In the genomic region with DNA sequence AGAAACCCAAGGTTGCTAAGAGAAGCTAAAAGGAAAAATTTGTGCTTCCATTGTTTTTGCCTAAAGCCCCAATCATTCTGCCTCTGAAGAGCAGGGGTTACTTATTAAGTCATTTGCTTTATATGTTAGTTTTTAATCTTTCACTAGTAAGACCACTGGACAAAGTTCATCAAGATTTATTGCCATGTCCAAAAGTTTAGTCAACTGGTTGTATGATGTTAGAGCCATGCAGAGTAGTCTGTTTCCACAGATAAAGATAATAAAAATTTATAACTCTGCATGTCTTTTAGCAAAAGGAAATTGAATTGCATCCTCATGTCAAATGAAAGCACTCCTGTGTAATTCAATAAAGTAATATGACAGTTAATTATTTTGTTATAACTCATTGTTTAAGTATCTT, we compare ENCODE assay signal across 27 cellular contexts.
DNase-seq lines count a peak whose midpoint lies in the region; FAIRE-seq and TF ChIP-seq lines count a peak whose summit lies in the region.
"Had no signal": no experiment of that assay in that cellular context is flagged by ENCODE, and none has a peak within 500 bp of the region (broad histone marks: within the 10 kb centered on the region; RNA-seq: fewer than 3 reads in every experiment).

No MANE protein-coding gene starts in this region.

- H3K9me2 ChIP-seq in hepatocyte (replicated peaks; ENCODE audit: insufficient read depth): no peaks in the 10 kb centered on the region

- H4K8ac ChIP-seq in neuronal stem cell (ENCODE audit: low read depth, low read length): no peak overlapping the region

- no peaks in the 10 kb centered on the region for H3K27me3 ChIP-seq in hepatocyte
- H3K27me3 ChIP-seq in small intestine (ENCODE audit: control insufficient read depth in 2 of 2, insufficient read depth in 2 of 2, low read length in 2 of 2): no peaks in the 10 kb centered on the region
- H3K27me3 ChIP-seq in endodermal cell (ENCODE audit: control insufficient read depth, insufficient read depth, low read length, poor library complexity, severe bottlenecking): no peaks in the 10 kb centered on the region
- no peaks in the 10 kb centered on the region for H3K27me3 ChIP-seq in neuronal stem cell (ENCODE audit: control insufficient read depth in 3 of 3, insufficient read depth in 3 of 3, low read depth in 1 of 3, low read length in 3 of 3)
- H3K27me3 ChIP-seq: BE2C, BLaER1 had no signal

- H3K9ac ChIP-seq in endodermal cell (ENCODE audit: extremely low read depth, low read length, poor library complexity, severe bottlenecking) (no peak overlapping the region), neuronal stem cell (ENCODE audit: low read depth, low read length, poor library complexity) (no peak overlapping the region)
- H3K9ac ChIP-seq: BLaER1 had no signal

- H3K4ac ChIP-seq in neuronal stem cell (ENCODE audit: low read length): no peak overlapping the region

- H3K4me3 ChIP-seq in hepatocyte (no peak overlapping the region), small intestine (ENCODE audit: low read depth in 1 of 2, low read length in 2 of 2) (no peak overlapping the region), endodermal cell (ENCODE audit: low read length) (no peak overlapping the region), neuronal stem cell (ENCODE audit: low read length in 2 of 2) (no peak overlapping the region)
- H3K4me3 ChIP-seq: BLaER1 had no signal

- H2BK15ac ChIP-seq in neuronal stem cell (ENCODE audit: low read length): no peak overlapping the region

- H3K9me3 Mint-ChIP-seq in nephron (no peaks in the 10 kb centered on the region), endodermal cell (no peaks in the 10 kb centered on the region)
- H3K9me3 Mint-ChIP-seq: CD4-positive, alpha-beta memory T cell had no signal

- H3K4me1 ChIP-seq in hepatocyte (ENCODE audit: insufficient read depth): no peaks in the 10 kb centered on the region
- peaks cover 2 to 5% of the 10 kb centered on the region in 2 donors for H3K4me1 ChIP-seq in small intestine (ENCODE audit: control insufficient read depth in 2 of 2, insufficient read depth in 1 of 2, low read depth in 1 of 2, low read length in 1 of 2)
- H3K4me1 ChIP-seq in endodermal cell (ENCODE audit: control insufficient read depth, insufficient read depth, low read length): no peaks in the 10 kb centered on the region
- no peaks in the 10 kb centered on the region for H3K4me1 ChIP-seq in neuronal stem cell (ENCODE audit: control insufficient read depth in 2 of 2, insufficient read depth in 1 of 2, low read depth in 1 of 2, low read length in 2 of 2)
- H3K4me1 ChIP-seq: BE2C had no signal

- peaks cover 4% of the 10 kb centered on the region for H3K27me3 Mint-ChIP-seq in nephron (ENCODE audit: low read depth)
- H3K27me3 Mint-ChIP-seq in endodermal cell (ENCODE audit: insufficient read depth): peaks cover 3% of the 10 kb centered on the region
- H3K27me3 Mint-ChIP-seq: CD4-positive, CD25-positive, alpha-beta regulatory T cell had no signal

- no peak overlapping the region for H2BK12ac ChIP-seq in neuronal stem cell (ENCODE audit: low read length)

- H3K4me3 Mint-ChIP-seq in nephron: no peak overlapping the region
- H3K4me3 Mint-ChIP-seq in endodermal cell: no peak overlapping the region
- H3K4me3 Mint-ChIP-seq: CD14-positive monocyte; CD4-positive, alpha-beta memory T cell; CD4-positive, CD25-positive, alpha-beta regulatory T cell; CD8-positive, alpha-beta memory T cell had no signal

- H3K14ac ChIP-seq in neuronal stem cell (ENCODE audit: low read length): no peak overlapping the region

- no peak overlapping the region for H2BK120ac ChIP-seq in neuronal stem cell (ENCODE audit: low read depth, low read length)

- peak overlapping the region; percentile 39 for H3K4me2 ChIP-seq in hepatocyte
- H3K4me2 ChIP-seq in neuronal stem cell (ENCODE audit: insufficient read depth, low read length, poor library complexity, severe bottlenecking): no peak overlapping the region
- H3K4me2 ChIP-seq: BLaER1 had no signal

- no peaks in the 10 kb centered on the region for H3K36me3 ChIP-seq in hepatocyte (replicated peaks; ENCODE audit: insufficient read depth, low read depth)
- H3K36me3 ChIP-seq in small intestine (ENCODE audit: control insufficient read depth in 2 of 2, insufficient read depth in 2 of 2, low read length in 2 of 2): no peaks in the 10 kb centered on the region
- no peaks in the 10 kb centered on the region for H3K36me3 ChIP-seq in endodermal cell (ENCODE audit: control insufficient read depth, insufficient read depth, low read length)
- no peaks in the 10 kb centered on the region for H3K36me3 ChIP-seq in neuronal stem cell (replicated peaks in 1 of 2; ENCODE audit: control insufficient read depth in 2 of 2, insufficient read depth in 2 of 2, low read length in 2 of 2)
- H3K36me3 ChIP-seq: BE2C, BLaER1 had no signal

- H3K18ac ChIP-seq in neuronal stem cell (ENCODE audit: low read length): no peak overlapping the region

- peak overlapping the region; percentile 68 for H3K27ac ChIP-seq in hepatocyte
- H3K27ac ChIP-seq in small intestine (ENCODE audit: low read depth in 1 of 2, low read length in 1 of 2): peak overlapping the region in 1 of 2 donors; percentile 16
- no peak overlapping the region for H3K27ac ChIP-seq in endodermal cell (ENCODE audit: low read depth, low read length)
- H3K27ac ChIP-seq in neuronal stem cell (replicated peaks; ENCODE audit: low read length): no peak overlapping the region
- H3K27ac ChIP-seq: BLaER1 had no signal

- no peaks in the 10 kb centered on the region for H3K79me1 ChIP-seq in neuronal stem cell (ENCODE audit: low read depth, low read length)

- no peak overlapping the region for H2AK5ac ChIP-seq in neuronal stem cell (ENCODE audit: low read depth, low read length)

- no peak overlapping the region for H3K23ac ChIP-seq in neuronal stem cell (ENCODE audit: low read depth, low read length, poor library complexity)

- H3K4me1 Mint-ChIP-seq in nephron (peaks cover 8% of the 10 kb centered on the region), endodermal cell (no peaks in the 10 kb centered on the region)
- H3K4me1 Mint-ChIP-seq: CD14-positive monocyte; CD4-positive, alpha-beta memory T cell; CD4-positive, CD25-positive, alpha-beta regulatory T cell; CD8-positive, alpha-beta memory T cell had no signal

- no peak overlapping the region for H4K91ac ChIP-seq in neuronal stem cell (ENCODE audit: low read depth, low read length, poor library complexity)

- no peak for DNase-seq in hepatocyte (ENCODE audit: low spot score)
- peak; percentile 56 for DNase-seq in left kidney (ENCODE audit: low read depth, low spot score)
- peak; percentile 65 for DNase-seq in small intestine
- no peak for DNase-seq in endodermal cell
- no peak for DNase-seq in T1000 (lab: John Stamatoyannopoulos, UW)
- no peak for DNase-seq in neuronal stem cell (ENCODE audit: low spot score)
- DNase-seq in activated CD4-positive, alpha-beta T cell treated with anti-CD3 and anti-CD28 coated beads, Interleukin-2, amount 50 U/mL, for 1 hour: no peak
- DNase-seq: 8988T; ACHN; BE2C; C1 segment of cervical spinal cord; CD4-positive, alpha-beta memory T cell; CD4-positive, CD25-positive, alpha-beta regulatory T cell; CD8-positive, alpha-beta memory T cell; COR-L47; DMS 273 treated with DMSO at 0.1 percent for 48 hours; DMS153; DMS53; DMS79 treated with DMSO at 0.1 percent for 48 hours; GF-D8 had no signal

- H3K36me3 Mint-ChIP-seq in nephron (ENCODE audit: low read depth) (no peaks in the 10 kb centered on the region), endodermal cell (ENCODE audit: low read depth) (no peaks in the 10 kb centered on the region)
- H3K36me3 Mint-ChIP-seq: CD14-positive monocyte; CD4-positive, alpha-beta memory T cell; CD4-positive, CD25-positive, alpha-beta regulatory T cell; CD8-positive, alpha-beta memory T cell had no signal

- H3K79me2 ChIP-seq in hepatocyte: no peaks in the 10 kb centered on the region

- no peak for FAIRE-seq in small intestine (lab: Jason Lieb, UNC)
- FAIRE-seq: A204.1, G401.6, GM12891, GM19239 had no signal

- TF ChIP-seq CTCF in hepatocyte (IDR thresholded peaks at IDR 0.05; ENCODE audit: poor library complexity) (no peak), nephron (IDR thresholded peaks at IDR 0.05; ENCODE audit: unreplicated experiment in 3 of 3) (no peak), endodermal cell (conservative IDR thresholded peaks at IDR 0.05) (no peak)

- peak overlapping the region in 2 of 3 experiments; percentile 70 to 81 for H3K27ac Mint-ChIP-seq in nephron
- H3K27ac Mint-ChIP-seq in endodermal cell: no peak overlapping the region
- H3K27ac Mint-ChIP-seq: CD14-positive monocyte; CD4-positive, alpha-beta memory T cell; CD4-positive, CD25-positive, alpha-beta regulatory T cell; CD8-positive, alpha-beta memory T cell had no signal

- no peak overlapping the region for H2AFZ ChIP-seq in hepatocyte
- H2AFZ ChIP-seq in neuronal stem cell (ENCODE audit: low read length): no peak overlapping the region

- H4K20me1 ChIP-seq in hepatocyte (ENCODE audit: insufficient read depth, poor library complexity, severe bottlenecking): no peaks in the 10 kb centered on the region
- H4K20me1 ChIP-seq: BLaER1 had no signal

- H3K9me3 ChIP-seq in hepatocyte (ENCODE audit: low read depth): no peaks in the 10 kb centered on the region
- H3K9me3 ChIP-seq in small intestine (ENCODE audit: control insufficient read depth, low read depth): no peaks in the 10 kb centered on the region
- H3K9me3 ChIP-seq in endodermal cell (ENCODE audit: control insufficient read depth, low read length): no peaks in the 10 kb centered on the region
- H3K9me3 ChIP-seq in neuronal stem cell (replicated peaks in 1 of 2; ENCODE audit: control insufficient read depth in 2 of 2, insufficient read depth in 1 of 2, low read depth in 1 of 2, low read length in 2 of 2): no peaks in the 10 kb centered on the region
- H3K9me3 ChIP-seq: BE2C, BLaER1 had no signal

- no peak overlapping the region for H2BK5ac ChIP-seq in neuronal stem cell (ENCODE audit: low read length)

Comparison
In these comparisons a context has a peak if more than half of its experiments do, and no peak if none do; other contexts are left out.
1. DNase-seq: peak in left kidney (single experiment) and small intestine (single experiment); none in hepatocyte (single experiment), endodermal cell (single experiment), T1000 (single experiment), neuronal stem cell (single experiment) and activated CD4-positive, alpha-beta T cell treated with anti-CD3 and anti-CD28 coated beads, Interleukin-2, amount 50 U/mL, for 1 hour (single experiment).